11 cellular contexts compared by ENCODE assay signal in the genomic region with DNA sequence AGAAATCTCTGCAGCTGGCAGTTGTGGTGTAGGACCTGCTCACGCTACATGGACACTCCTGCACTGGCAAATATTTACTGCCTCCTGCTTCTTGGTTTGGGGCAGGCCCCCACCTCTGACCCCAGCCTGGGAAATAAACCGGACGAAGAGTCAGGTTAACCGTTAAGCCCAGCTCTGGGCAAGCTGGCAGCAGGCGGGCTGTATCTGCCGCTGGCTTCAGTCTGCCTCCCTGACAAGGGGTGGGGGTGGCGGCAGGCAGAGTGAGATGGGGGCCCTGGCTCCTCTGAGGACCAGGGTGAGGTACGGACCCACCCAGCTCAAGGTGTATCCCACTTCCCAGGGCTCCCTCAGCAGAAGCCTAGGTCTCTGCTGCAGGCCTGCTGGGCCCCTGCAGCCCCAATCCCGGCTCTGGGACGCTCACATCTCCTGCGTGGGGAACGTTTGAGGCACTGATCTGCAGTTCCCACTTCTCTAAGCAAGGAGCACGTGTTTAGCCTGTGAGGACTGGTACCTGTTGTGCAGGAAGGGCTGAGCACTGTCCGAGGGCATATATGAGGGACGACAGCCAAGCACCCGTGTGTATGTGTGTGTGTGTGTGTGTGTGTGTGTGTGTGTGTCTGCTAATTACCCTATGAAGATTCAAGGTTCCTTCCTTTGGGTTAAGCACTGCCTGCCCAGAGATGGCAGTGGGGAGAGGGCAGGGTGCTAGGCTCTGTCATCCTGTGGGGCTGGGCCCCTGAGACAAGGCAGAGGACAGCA. TPM values are rescaled to one million over a fixed set of nuclear protein-coding genes. Genes with fewer than 3 reads are reported as not detected.
DNase-seq lines count a peak whose midpoint lies in the region; ATAC-seq and TF ChIP-seq lines count a peak whose summit lies in the region.
"Had no signal": no experiment of that assay in that cellular context is flagged by ENCODE, and none has a peak within 500 bp of the region (broad histone marks: within the 10 kb centered on the region; RNA-seq: fewer than 3 reads in every experiment).

No MANE protein-coding gene starts in this region.

- no peaks in the 10 kb centered on the region for H3K9me3 ChIP-seq in duodenal mucosa (ENCODE audit: control insufficient read depth in 1 of 2, low read length in 2 of 2)

- no peak overlapping the region for H3K4me3 ChIP-seq in duodenal mucosa (ENCODE audit: low read depth in 1 of 2, low read length in 2 of 2)

- DNase-seq in HK-2 (ENCODE audit: unreplicated experiment) (peak; percentile 49), natural killer cell (no peak), C1 segment of cervical spinal cord (lab: John Stamatoyannopoulos, UW) (no peak), HCEC 1CT (no peak)
- DNase-seq in activated naive CD4-positive, alpha-beta T cell treated with anti-CD3 and anti-CD28 coated beads, Interleukin-2, amount 50 U/mL, for 16 hours = no peak
- DNase-seq: activated CD4-positive, alpha-beta T cell treated with anti-CD3 and anti-CD28 coated beads for 1 hour; NCI-H1436 had no signal

- H3K4me1 Mint-ChIP-seq in natural killer cell = peaks cover 0 to 8% of the 10 kb centered on the region in 2 donors

- peaks cover 0 to 2% of the 10 kb centered on the region in 2 donors for H3K27me3 Mint-ChIP-seq in natural killer cell (ENCODE audit: low read depth in 2 of 2)

- no peaks in the 10 kb centered on the region for H3K36me3 ChIP-seq in duodenal mucosa (ENCODE audit: control insufficient read depth in 1 of 2, insufficient read depth in 2 of 2, low read length in 2 of 2)

- intact Hi-C loops in natural killer cell (cut with micrococcal nuclease) = no loop called here

- ATAC-seq in natural killer cell (no peak), HG03159 (IDR thresholded peaks at IDR 0.05; ENCODE audit: unreplicated experiment) (no peak)

- no peak for TF ChIP-seq CTCF in 22Rv1 (IDR thresholded peaks at IDR 0.05)
- no peak for TF ChIP-seq CTCF in natural killer cell (IDR thresholded peaks at IDR 0.05)

- H3K4me1 ChIP-seq in duodenal mucosa (ENCODE audit: control insufficient read depth in 1 of 2, insufficient read depth in 2 of 2, low read length in 2 of 2) = peaks cover 10 to 25% of the 10 kb centered on the region in 2 donors

- H3K9me3 Mint-ChIP-seq in natural killer cell = no peaks in the 10 kb centered on the region
- H3K9me3 Mint-ChIP-seq: stimulated activated naive CD8-positive, alpha-beta T cell treated with anti-CD3 and anti-CD28 coated beads, Interleukin-15, Interleukin-2, amounts not matched to agents 100 ng/mL and 50 ng/mL, for 24 hours had no signal

- H3K4me3 Mint-ChIP-seq in natural killer cell = peak overlapping the region; percentile 61

- peak overlapping the region; percentile 10 to 57 for H3K9ac ChIP-seq in duodenal mucosa (ENCODE audit: low read depth in 1 of 2, low read length in 2 of 2)

- no peak overlapping the region for H3K27ac Mint-ChIP-seq in natural killer cell
- H3K27ac Mint-ChIP-seq: stimulated activated naive CD8-positive, alpha-beta T cell treated with anti-CD3 and anti-CD28 coated beads, Interleukin-15, Interleukin-2, amounts not matched to agents 100 ng/mL and 50 ng/mL, for 24 hours had no signal

- no peaks in the 10 kb centered on the region for H3K36me3 Mint-ChIP-seq in natural killer cell

- peak overlapping the region; percentile 76 for H3K27ac ChIP-seq in 22Rv1
- H3K27ac ChIP-seq in duodenal mucosa (ENCODE audit: low read depth, low read length) = peak overlapping the region; percentile 42

- H3K27me3 ChIP-seq in duodenal mucosa (ENCODE audit: control insufficient read depth in 1 of 2, insufficient read depth in 2 of 2, low read length in 2 of 2) = no peaks in the 10 kb centered on the region

RNA-seq across cellular contexts. Expression of a gene that starts 1.1 kb away (rescaled TPM):
- 1 to 10 TPM; 1.7 to 4.8 (median 2.3) TPM for total RNA-seq in natural killer cell

RNA-seq across cellular contexts. Expression of a gene that starts 9.0 kb away (rescaled TPM):
- 10 to 100 TPM in 1 of 3 donors, 1 to 10 TPM in 2; 4.0 to 11.9 (median 7.0) TPM for total RNA-seq in natural killer cell

RNA-seq across cellular contexts. Expression of a gene that starts 38.2 kb away (rescaled TPM):
- total RNA-seq in natural killer cell = 10 to 100 TPM; 40.9 to 44.6 (median 44.0) TPM

RNA-seq across cellular contexts. Expression of a gene that starts 39.1 kb away (rescaled TPM):
- 100 to 1,000 TPM in 1 of 3 donors, 10 to 100 TPM in 2; 76.9 to 102 (median 94.9) TPM for total RNA-seq in natural killer cell
